ENCODE assay signal across 16 cellular contexts in genomic region chr20:49986049-49986448, GRCh38. TPM values are rescaled to one million over a fixed set of nuclear protein-coding genes. Genes with fewer than 3 reads are reported as not detected.
DNase-seq lines count a peak whose midpoint lies in the region; TF ChIP-seq lines count a peak whose summit lies in the region.
"Had no signal": no experiment of that assay in that cellular context is flagged by ENCODE, and none has a peak within 500 bp of the region (broad histone marks: within the 10 kb centered on the region; RNA-seq: fewer than 3 reads in every experiment).

No MANE protein-coding gene starts in this region.

- H3K36me3 Mint-ChIP-seq in endodermal cell (ENCODE audit: low read depth) (peaks cover 31% of the 10 kb centered on the region), neural crest cell (ENCODE audit: low read depth) (no peaks in the 10 kb centered on the region)
- H3K36me3 Mint-ChIP-seq: activated naive CD8-positive, alpha-beta T cell treated with anti-CD3 and anti-CD28 coated beads, Interleukin-2, amount 10 ng/mL, durations not matched to agents 7 days and 5 days had no signal

- H3K4me3 Mint-ChIP-seq in endodermal cell (peak overlapping the region; percentile 93), neural crest cell (peak overlapping the region; percentile 93)
- H3K4me3 Mint-ChIP-seq: activated naive CD8-positive, alpha-beta T cell treated with anti-CD3 and anti-CD28 coated beads, Interleukin-2, amount 10 ng/mL, durations not matched to agents 7 days and 5 days; B cell had no signal

- H3K4me1 ChIP-seq in ACC112 (ENCODE audit: control insufficient read depth, insufficient read depth, low read length, unreplicated experiment) (peaks cover 61% of the 10 kb centered on the region), HUES6 (ENCODE audit: control insufficient read depth, insufficient read depth, low read length) (peaks cover 85% of the 10 kb centered on the region), endodermal cell (ENCODE audit: control insufficient read depth, insufficient read depth, low read length) (peaks cover 34% of the 10 kb centered on the region)

- WGBS in endodermal cell (ENCODE audit: insufficient coverage in 1 of 2, insufficient read length in 1 of 2), 2 experiments: 89 to 95% methylated on average over 4 of the region's 4 CpGs

- H3K36me3 ChIP-seq in ACC112 (ENCODE audit: insufficient read depth, low read length) (no peaks in the 10 kb centered on the region; the same call in 1 of the 2 replicates), HUES6 (ENCODE audit: control insufficient read depth, insufficient read depth, low read length) (peaks cover 35% of the 10 kb centered on the region), endodermal cell (ENCODE audit: control insufficient read depth, insufficient read depth, low read length) (peaks cover 48% of the 10 kb centered on the region)

- H3K9me3 Mint-ChIP-seq in endodermal cell: no peaks in the 10 kb centered on the region
- H3K9me3 Mint-ChIP-seq in neural crest cell: no peaks in the 10 kb centered on the region
- H3K9me3 Mint-ChIP-seq: activated naive CD8-positive, alpha-beta T cell treated with anti-CD3 and anti-CD28 coated beads, Interleukin-2, amount 10 ng/mL, durations not matched to agents 7 days and 5 days had no signal

- no peak overlapping the region for H2AFZ ChIP-seq in ACC112 (ENCODE audit: low read length, unreplicated experiment)

- H3K9ac ChIP-seq in HUES6 (ENCODE audit: low read length): peak overlapping the region; percentile 37
- peak overlapping the region; percentile 20 for H3K9ac ChIP-seq in endodermal cell (ENCODE audit: extremely low read depth, low read length, poor library complexity, severe bottlenecking)

- peak overlapping the region; percentile 32; the same call in 1 of the 2 replicates for H3K27ac ChIP-seq in ACC112 (ENCODE audit: low read depth, low read length)
- no peak overlapping the region for H3K27ac ChIP-seq in HUES6 (ENCODE audit: low read depth, low read length)
- no peak overlapping the region for H3K27ac ChIP-seq in endodermal cell (ENCODE audit: low read depth, low read length)
- H3K27ac ChIP-seq: HL-60 had no signal

- H3K27me3 ChIP-seq in ACC112 (ENCODE audit: insufficient read depth, low read length) (no peaks in the 10 kb centered on the region), HUES6 (ENCODE audit: control insufficient read depth, insufficient read depth, low read length) (peaks cover 13% of the 10 kb centered on the region), endodermal cell (ENCODE audit: control insufficient read depth, insufficient read depth, low read length, poor library complexity, severe bottlenecking) (peaks cover 11% of the 10 kb centered on the region)
- H3K27me3 ChIP-seq: dorsolateral prefrontal cortex, tibial nerve had no signal

- peak overlapping the region; percentile 80 for H3K27ac Mint-ChIP-seq in endodermal cell
- H3K27ac Mint-ChIP-seq in neural crest cell (ENCODE audit: unreplicated experiment): peak overlapping the region; percentile 35
- H3K27ac Mint-ChIP-seq: activated naive CD8-positive, alpha-beta T cell treated with anti-CD3 and anti-CD28 coated beads, Interleukin-2, amount 10 ng/mL, durations not matched to agents 7 days and 5 days; B cell had no signal

- H3K4me1 Mint-ChIP-seq in endodermal cell: peaks cover 74% of the 10 kb centered on the region
- H3K4me1 Mint-ChIP-seq in neural crest cell: peaks cover 78% of the 10 kb centered on the region

- peak overlapping the region; percentile 99 for H3K4me3 ChIP-seq in ACC112 (ENCODE audit: low read depth, low read length)
- peak overlapping the region; percentile 91; the same call in 1 of the 2 replicates for H3K4me3 ChIP-seq in HUES6 (ENCODE audit: low read depth, low read length)
- peak overlapping the region; percentile 90 for H3K4me3 ChIP-seq in endodermal cell (ENCODE audit: low read length)

- H3K27me3 Mint-ChIP-seq in endodermal cell (ENCODE audit: insufficient read depth) (peaks cover 13% of the 10 kb centered on the region), neural crest cell (ENCODE audit: low read depth) (peaks cover 15% of the 10 kb centered on the region)
- H3K27me3 Mint-ChIP-seq: B cell had no signal

- H3K79me2 ChIP-seq in ACC112 (ENCODE audit: control insufficient read depth, insufficient read depth, low read length, unreplicated experiment): peaks cover 44% of the 10 kb centered on the region

- no peak for DNase-seq in endodermal cell
- DNase-seq in neural crest cell (ENCODE audit: low read depth, low spot score): no peak
- DNase-seq in SW480 (ENCODE audit: low spot score): no peak
- no peak for DNase-seq in HT-29 (ENCODE audit: low spot score)
- DNase-seq in anterior cingulate cortex (lab: John Stamatoyannopoulos, UW): no peak
- DNase-seq in dermis blood vessel endothelial cell: no peak
- DNase-seq: activated naive CD8-positive, alpha-beta T cell treated with anti-CD3 and anti-CD28 coated beads, Interleukin-2, amount 10 ng/mL, durations not matched to agents 7 days and 5 days; dorsolateral prefrontal cortex; MM.1S; NCI-H2171; small intestine had no signal

- H3K9me3 ChIP-seq in HUES6 (ENCODE audit: control insufficient read depth, insufficient read depth, low read depth, low read length) (no peaks in the 10 kb centered on the region), endodermal cell (ENCODE audit: control insufficient read depth, low read length) (no peaks in the 10 kb centered on the region)
- H3K9me3 ChIP-seq: tibial nerve had no signal

- TF ChIP-seq CTCF in endodermal cell (conservative IDR thresholded peaks at IDR 0.05) (no peak), neural crest cell (conservative IDR thresholded peaks at IDR 0.05) (no peak)

RNA-seq across cellular contexts. Expression of gene SNAI1, which starts 3.3 kb away (rescaled TPM):
- total RNA-seq in endodermal cell: 10 to 100 TPM; 10.6 to 13.1 TPM
- polyA plus RNA-seq in endodermal cell (2013, experiment 1 of 2): 8.0 TPM
- polyA plus RNA-seq in endodermal cell (2013, experiment 2 of 2): 8.3 TPM
- 12.5 and 12.9 TPM in 2 replicates for total RNA-seq in neural crest cell
- total RNA-seq in HT-29 (2014; rRNA removed; shearing (Covaris generic)): 1.5 and 2.6 TPM in 2 replicates
- total RNA-seq in dermis blood vessel endothelial cell: 1.5 TPM in 2 replicates

RNA-seq across cellular contexts. Expression of gene RNF114, which starts 49.9 kb away (rescaled TPM):
- total RNA-seq in endodermal cell (10 to 100 TPM; 48.8 to 52.5 TPM), neural crest cell (53.0 and 59.0 TPM in 2 replicates), dermis blood vessel endothelial cell (69.4 and 169 TPM in 2 replicates)
- polyA plus RNA-seq in endodermal cell (2013, experiment 1 of 2): 91.4 TPM
- 92.1 TPM for polyA plus RNA-seq in endodermal cell (2013, experiment 2 of 2)
- total RNA-seq in HT-29 (2014; rRNA removed; shearing (Covaris generic)): 62.4 and 95.2 TPM in 2 replicates
